ENCODE assay signal across 12 cellular contexts in genomic region chr17:44959821-44960523, GRCh38. TPM values are rescaled to one million over a fixed set of nuclear protein-coding genes. Genes with fewer than 3 reads are reported as not detected.
DNase-seq lines count a peak whose midpoint lies in the region; ATAC-seq lines count a peak whose summit lies in the region.
"Had no signal": no experiment of that assay in that cellular context is flagged by ENCODE, and none has a peak within 500 bp of the region (broad histone marks: within the 10 kb centered on the region; RNA-seq: fewer than 3 reads in every experiment).

No MANE protein-coding gene starts in this region.

- POLR2A ChIA-PET in CD4-positive, alpha-beta memory T cell (lab: Charles Lee; ENCODE audit: partially characterized antibody) = no interaction called here

- H3K4me1 ChIP-seq in right cardiac atrium (ENCODE audit: control insufficient read depth, insufficient read depth, low read length) (no peaks in the 10 kb centered on the region), iPS-15b (ENCODE audit: control insufficient read depth, insufficient read depth, low read length) (no peaks in the 10 kb centered on the region)
- H3K4me1 ChIP-seq in CD4-positive, alpha-beta memory T cell (ENCODE audit: insufficient read depth, low read length) = peaks cover 7% of the 10 kb centered on the region

- H3K36me3 ChIP-seq in iPS-15b (ENCODE audit: control insufficient read depth, insufficient read depth, low read length) = no peaks in the 10 kb centered on the region
- no peaks in the 10 kb centered on the region for H3K36me3 ChIP-seq in CD4-positive, alpha-beta memory T cell (ENCODE audit: insufficient read depth, low read length)

- 18% methylated on average over 56 of the region's 56 CpGs for WGBS in right cardiac atrium

- DNase-seq in right cardiac atrium (peak in 1 of 3 donors; percentile 53), cardiac septum (ENCODE audit: low spot score) (no peak), glomerular visceral epithelial cell (ENCODE audit: extremely low spot score) (no peak)
- peak; percentile 23 for DNase-seq in activated T-cell treated with anti-CD3 and anti-CD28 coated beads, Interleukin-2, amount 50 U/mL, for 4 hours
- DNase-seq in CD4-positive, alpha-beta memory T cell = no peak
- DNase-seq: Right ventricle myocardium superior, testis had no signal

- ATAC-seq in right cardiac atrium = peak; percentile 18 to 30
- peak; percentile 69 to 70 for ATAC-seq in activated T-cell treated with anti-CD3 and anti-CD28 coated beads, Interleukin-2, amount 50 U/mL, for 4 hours
- ATAC-seq in stimulated activated memory B cell treated with anti-CD40 and anti-IgM and Interleukin-4, amounts not matched to agents 10 μg/mL and 1 μg/mL and 100 μg/mL, for 72 hours = peak; percentile 51
- no peak for ATAC-seq in HG03457 (IDR thresholded peaks at IDR 0.05; ENCODE audit: unreplicated experiment)

- H3K9ac ChIP-seq in iPS-15b (ENCODE audit: low read depth, low read length) = peak overlapping the region; percentile 5

- CTCF ChIA-PET in CD4-positive, alpha-beta memory T cell (lab: Charles Lee; ENCODE audit: partially characterized antibody) = interaction anchor here (1.0 kb wide), 1 partner anchor 62 kb away, joined by 4 read pairs; no protein-coding TSS in a partner anchor

- no peak overlapping the region for H3K27ac ChIP-seq in right cardiac atrium (ENCODE audit: low read length)
- H3K27ac ChIP-seq in CD4-positive, alpha-beta memory T cell (ENCODE audit: low read depth, low read length) = no peak overlapping the region
- H3K27ac ChIP-seq: testis had no signal

- H3K4me3 Mint-ChIP-seq in activated T-cell treated with anti-CD3 and anti-CD28 coated beads, Interleukin-2, amount 50 U/mL, for 4 hours = no peak overlapping the region
- H3K4me3 Mint-ChIP-seq in stimulated activated memory B cell treated with anti-CD40 and anti-IgM and Interleukin-4, amounts not matched to agents 10 μg/mL and 1 μg/mL and 100 μg/mL, for 72 hours = no peak overlapping the region
- H3K4me3 Mint-ChIP-seq in CD4-positive, alpha-beta memory T cell = peak overlapping the region in 2 of 8 donors; percentile 20 to 66

- no peaks in the 10 kb centered on the region for H3K9me3 Mint-ChIP-seq in activated T-cell treated with anti-CD3 and anti-CD28 coated beads, Interleukin-2, amount 50 U/mL, for 4 hours
- H3K9me3 Mint-ChIP-seq in stimulated activated memory B cell treated with anti-CD40 and anti-IgM and Interleukin-4, amounts not matched to agents 10 μg/mL and 1 μg/mL and 100 μg/mL, for 72 hours = no peaks in the 10 kb centered on the region
- H3K9me3 Mint-ChIP-seq in CD4-positive, alpha-beta memory T cell = no peaks in the 10 kb centered on the region

- intact Hi-C loops in right cardiac atrium (cut with DNase I) = no loop called here
- intact Hi-C loops in cardiac septum (cut with DNase I) = no loop called here
- intact Hi-C loops in CD4-positive, alpha-beta memory T cell (cut with micrococcal nuclease) = loop anchor here (10.0 kb wide), 1 partner anchor 835 kb away; the partner anchor contains the start of gene HDAC5

- H3K27me3 ChIP-seq in right cardiac atrium (ENCODE audit: control insufficient read depth, insufficient read depth) = no peaks in the 10 kb centered on the region
- peaks cover 30% of the 10 kb centered on the region for H3K27me3 ChIP-seq in iPS-15b (ENCODE audit: control insufficient read depth, insufficient read depth, low read length)
- H3K27me3 ChIP-seq in CD4-positive, alpha-beta memory T cell (ENCODE audit: insufficient read depth, low read length) = peaks cover 5% of the 10 kb centered on the region
- H3K27me3 ChIP-seq: testis had no signal

- H3K4me1 Mint-ChIP-seq in activated T-cell treated with anti-CD3 and anti-CD28 coated beads, Interleukin-2, amount 50 U/mL, for 4 hours (ENCODE audit: low read depth) = peaks cover 5% of the 10 kb centered on the region
- H3K4me1 Mint-ChIP-seq in stimulated activated memory B cell treated with anti-CD40 and anti-IgM and Interleukin-4, amounts not matched to agents 10 μg/mL and 1 μg/mL and 100 μg/mL, for 72 hours = peaks cover 11% of the 10 kb centered on the region
- H3K4me1 Mint-ChIP-seq in CD4-positive, alpha-beta memory T cell = peaks cover 0 to 15% (median 2%) of the 10 kb centered on the region in 4 donors

- H3K4me3 ChIP-seq in right cardiac atrium (ENCODE audit: low read length) (no peak overlapping the region), iPS-15b (ENCODE audit: low read depth, low read length) (peak overlapping the region; percentile 53)
- H3K4me3 ChIP-seq in CD4-positive, alpha-beta memory T cell (ENCODE audit: low read length in 2 of 2) = no peak overlapping the region

- H3K27ac Mint-ChIP-seq in stimulated activated memory B cell treated with anti-CD40 and anti-IgM and Interleukin-4, amounts not matched to agents 10 μg/mL and 1 μg/mL and 100 μg/mL, for 72 hours = no peak overlapping the region
- no peak overlapping the region for H3K27ac Mint-ChIP-seq in CD4-positive, alpha-beta memory T cell

- H3K36me3 Mint-ChIP-seq in activated T-cell treated with anti-CD3 and anti-CD28 coated beads, Interleukin-2, amount 50 U/mL, for 4 hours (ENCODE audit: insufficient read depth) = peaks cover 3% of the 10 kb centered on the region
- H3K36me3 Mint-ChIP-seq in stimulated activated memory B cell treated with anti-CD40 and anti-IgM and Interleukin-4, amounts not matched to agents 10 μg/mL and 1 μg/mL and 100 μg/mL, for 72 hours = no peaks in the 10 kb centered on the region
- peaks cover 0 to 5% of the 10 kb centered on the region in 2 donors for H3K36me3 Mint-ChIP-seq in CD4-positive, alpha-beta memory T cell

- no peaks in the 10 kb centered on the region for H3K9me3 ChIP-seq in right cardiac atrium (ENCODE audit: control insufficient read depth, low read length)
- no peaks in the 10 kb centered on the region for H3K9me3 ChIP-seq in iPS-15b (ENCODE audit: control insufficient read depth, insufficient read depth, low read length)
- no peaks in the 10 kb centered on the region for H3K9me3 ChIP-seq in CD4-positive, alpha-beta memory T cell (ENCODE audit: control insufficient read depth in 1 of 2, low read length in 2 of 2)
- H3K9me3 ChIP-seq: testis had no signal

- peaks cover 66% of the 10 kb centered on the region for H3K27me3 Mint-ChIP-seq in activated T-cell treated with anti-CD3 and anti-CD28 coated beads, Interleukin-2, amount 50 U/mL, for 4 hours (ENCODE audit: low read depth)
- H3K27me3 Mint-ChIP-seq in stimulated activated memory B cell treated with anti-CD40 and anti-IgM and Interleukin-4, amounts not matched to agents 10 μg/mL and 1 μg/mL and 100 μg/mL, for 72 hours = peaks cover 90% of the 10 kb centered on the region
- H3K27me3 Mint-ChIP-seq in CD4-positive, alpha-beta memory T cell = peaks cover 24 to 42% of the 10 kb centered on the region in 2 donors

RNA-seq across cellular contexts. Expression of gene C1QL1, which starts 8.1 kb away (rescaled TPM):
- 1 to 10 TPM in 3 of 4 donors, under 1 TPM in 1; 0.81 to 1.7 (median 1.6) TPM for total RNA-seq in right cardiac atrium
- 2.0 TPM for polyA plus RNA-seq in right cardiac atrium
- 0.97 TPM for total RNA-seq in cardiac septum
- total RNA-seq in activated T-cell treated with anti-CD3 and anti-CD28 coated beads, Interleukin-2, amount 50 U/mL, for 4 hours = not detected
- not detected for total RNA-seq in CD4-positive, alpha-beta memory T cell
- polyA plus RNA-seq in CD4-positive, alpha-beta memory T cell = not detected
- total RNA-seq: epithelial cell of proximal tubule had no signal
- polyA plus RNA-seq: aorta had no signal

RNA-seq across cellular contexts. Expression of gene KIF18B, which starts 12.4 kb away (rescaled TPM):
- 1 to 10 TPM in 3 of 4 donors, under 1 TPM in 1; 0.08 to 1.4 (median 1.1) TPM for total RNA-seq in right cardiac atrium
- 0.25 TPM for polyA plus RNA-seq in right cardiac atrium
- 0.13 TPM for total RNA-seq in cardiac septum
- 1 to 10 TPM; 2.4 to 4.8 (median 3.7) TPM for total RNA-seq in activated T-cell treated with anti-CD3 and anti-CD28 coated beads, Interleukin-2, amount 50 U/mL, for 4 hours
- not detected for total RNA-seq in CD4-positive, alpha-beta memory T cell
- polyA plus RNA-seq in CD4-positive, alpha-beta memory T cell = not detected

RNA-seq across cellular contexts. Expression of gene GFAP, which starts 44.7 kb away (rescaled TPM):
- 1 to 10 TPM; 4.6 to 8.3 (median 4.8) TPM for total RNA-seq in right cardiac atrium
- 7.8 TPM for polyA plus RNA-seq in right cardiac atrium
- total RNA-seq in cardiac septum = 7.0 TPM
- not detected for total RNA-seq in activated T-cell treated with anti-CD3 and anti-CD28 coated beads, Interleukin-2, amount 50 U/mL, for 4 hours
- total RNA-seq in CD4-positive, alpha-beta memory T cell = not detected
- under 1 TPM in 1 of 2 donors, not detected in 1; 0.16 TPM for polyA plus RNA-seq in CD4-positive, alpha-beta memory T cell
